2 cellular contexts compared by ENCODE assay signal in genomic region chr10:133458021-133458709, GRCh38.
TF ChIP-seq lines count a peak whose summit lies in the region.

No MANE protein-coding gene starts in this region.

TF ChIP-seq in K562, 482 proteins besides CTCF, POLR2A, EP300 and RAD21:
- no peak for TF ChIP-seq TRIM24 (IDR thresholded peaks at IDR 0.05)
- TF ChIP-seq RBFOX2 (IDR thresholded peaks at IDR 0.05; ENCODE audit: low read depth, low read length) = 0 out of 2 replicates have a peak, but pooled peaks have one; percentile 2
- TF ChIP-seq MED1 (CRISPR knock-in tag; IDR thresholded peaks at IDR 0.05; ENCODE audit: borderline replicate concordance) = no peak
- no peak for TF ChIP-seq MEF2D (tag; conservative IDR thresholded peaks at IDR 0.05; ENCODE audit: low read depth)
- TF ChIP-seq RBM25 (IDR thresholded peaks at IDR 0.05; ENCODE audit: low read depth, low read length, severe bottlenecking) = no peak

TF ChIP-seq in HepG2, 621 proteins besides CTCF, POLR2A, EP300 and RAD21:
- no peak for TF ChIP-seq DPF2 (CRISPR knock-in tag; IDR thresholded peaks at IDR 0.05; ENCODE audit: borderline replicate concordance, low read depth)
- 0 out of 2 replicates have a peak, but pooled peaks have one; percentile 20 for TF ChIP-seq RARA (CRISPR knock-in tag; IDR thresholded peaks at IDR 0.05)
- no peak for TF ChIP-seq ZNF691 (CRISPR knock-in tag; IDR thresholded peaks at IDR 0.05; ENCODE audit: borderline replicate concordance, low read depth)
- TF ChIP-seq ESRRA (CRISPR knock-in tag; IDR thresholded peaks at IDR 0.05; ENCODE audit: low read depth) = peak; percentile 83; the same call in 1 of the 2 replicates
- TF ChIP-seq MTA1 (CRISPR knock-in tag; IDR thresholded peaks at IDR 0.05; ENCODE audit: borderline replicate concordance) = 0 out of 2 replicates have a peak, but pooled peaks have one; percentile 1
- no peak for TF ChIP-seq MTA3 (CRISPR knock-in tag; IDR thresholded peaks at IDR 0.05)
- TF ChIP-seq EZH2 (conservative IDR thresholded peaks at IDR 0.05; ENCODE audit: low read depth, low read length) = no peak
- no peak for TF ChIP-seq SP1 (IDR thresholded peaks at IDR 0.05)
- no peak for TF ChIP-seq SP1 (CRISPR knock-in tag; IDR thresholded peaks at IDR 0.05)
- no peak for TF ChIP-seq HDAC6 (IDR thresholded peaks at IDR 0.05; ENCODE audit: low read depth, low read length)
